1 cellular context compared by ENCODE assay signal in the genomic region with DNA sequence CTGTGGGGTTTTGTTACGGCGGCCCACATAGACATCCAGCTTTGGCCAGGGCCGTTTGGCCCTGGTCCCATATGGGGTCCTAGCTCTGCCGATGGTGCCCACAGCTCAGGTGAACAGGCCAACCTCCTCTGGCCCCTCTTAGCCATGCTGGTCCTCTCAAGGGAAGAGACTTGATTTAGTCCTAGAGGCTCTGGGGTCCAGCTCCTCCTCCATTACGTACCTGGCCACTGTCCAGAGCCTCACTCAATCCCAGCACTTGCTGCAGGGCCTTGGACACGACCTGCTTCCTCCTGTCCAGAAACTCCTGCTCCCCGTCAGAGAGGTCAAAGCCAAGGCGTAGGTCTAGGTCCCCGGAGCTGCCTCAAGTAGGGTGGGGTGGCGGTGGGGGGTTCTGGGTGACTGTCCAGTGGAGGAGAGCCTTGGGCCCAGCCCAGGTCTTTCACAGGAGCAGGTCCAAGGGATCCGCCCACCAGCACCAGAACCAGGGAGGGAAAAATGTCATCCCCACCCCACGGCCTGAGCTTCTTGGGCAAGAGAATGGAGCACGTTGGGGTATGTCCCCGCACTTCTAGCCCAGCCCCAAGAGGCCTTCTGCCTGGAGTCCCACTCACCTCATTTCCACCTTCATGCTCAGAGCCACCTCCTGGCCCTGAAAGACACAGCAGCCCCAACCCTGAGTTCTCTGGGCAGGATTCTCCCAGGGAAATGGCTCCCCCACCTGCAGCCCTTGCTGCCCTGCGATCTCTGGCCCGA.
TF ChIP-seq lines count a peak whose summit lies in the region.

No MANE protein-coding gene starts in this region.

TF ChIP-seq in HepG2, 621 proteins besides CTCF, POLR2A, EP300 and RAD21:
- TF ChIP-seq ZNF605 (CRISPR knock-in tag; IDR thresholded peaks at IDR 0.05): 0 out of 2 replicates have a peak, but pooled peaks have one; percentile 24
- TF ChIP-seq CENPX (CRISPR knock-in tag; IDR thresholded peaks at IDR 0.05): no peak
- TF ChIP-seq, protein P1, sequence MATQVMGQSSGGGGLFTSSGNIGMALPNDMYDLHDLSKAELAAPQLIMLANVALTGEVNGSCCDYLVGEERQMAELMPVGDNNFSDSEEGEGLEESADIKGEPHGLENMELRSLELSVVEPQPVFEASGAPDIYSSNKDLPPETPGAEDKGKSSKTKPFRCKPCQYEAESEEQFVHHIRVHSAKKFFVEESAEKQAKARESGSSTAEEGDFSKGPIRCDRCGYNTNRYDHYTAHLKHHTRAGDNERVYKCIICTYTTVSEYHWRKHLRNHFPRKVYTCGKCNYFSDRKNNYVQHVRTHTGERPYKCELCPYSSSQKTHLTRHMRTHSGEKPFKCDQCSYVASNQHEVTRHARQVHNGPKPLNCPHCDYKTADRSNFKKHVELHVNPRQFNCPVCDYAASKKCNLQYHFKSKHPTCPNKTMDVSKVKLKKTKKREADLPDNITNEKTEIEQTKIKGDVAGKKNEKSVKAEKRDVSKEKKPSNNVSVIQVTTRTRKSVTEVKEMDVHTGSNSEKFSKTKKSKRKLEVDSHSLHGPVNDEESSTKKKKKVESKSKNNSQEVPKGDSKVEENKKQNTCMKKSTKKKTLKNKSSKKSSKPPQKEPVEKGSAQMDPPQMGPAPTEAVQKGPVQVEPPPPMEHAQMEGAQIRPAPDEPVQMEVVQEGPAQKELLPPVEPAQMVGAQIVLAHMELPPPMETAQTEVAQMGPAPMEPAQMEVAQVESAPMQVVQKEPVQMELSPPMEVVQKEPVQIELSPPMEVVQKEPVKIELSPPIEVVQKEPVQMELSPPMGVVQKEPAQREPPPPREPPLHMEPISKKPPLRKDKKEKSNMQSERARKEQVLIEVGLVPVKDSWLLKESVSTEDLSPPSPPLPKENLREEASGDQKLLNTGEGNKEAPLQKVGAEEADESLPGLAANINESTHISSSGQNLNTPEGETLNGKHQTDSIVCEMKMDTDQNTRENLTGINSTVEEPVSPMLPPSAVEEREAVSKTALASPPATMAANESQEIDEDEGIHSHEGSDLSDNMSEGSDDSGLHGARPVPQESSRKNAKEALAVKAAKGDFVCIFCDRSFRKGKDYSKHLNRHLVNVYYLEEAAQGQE (IDR thresholded peaks at IDR 0.05; ENCODE audit: borderline replicate concordance in 1 of 2, low read depth in 1 of 2, low read length in 2 of 2): no peak
- TF ChIP-seq, protein P2, sequence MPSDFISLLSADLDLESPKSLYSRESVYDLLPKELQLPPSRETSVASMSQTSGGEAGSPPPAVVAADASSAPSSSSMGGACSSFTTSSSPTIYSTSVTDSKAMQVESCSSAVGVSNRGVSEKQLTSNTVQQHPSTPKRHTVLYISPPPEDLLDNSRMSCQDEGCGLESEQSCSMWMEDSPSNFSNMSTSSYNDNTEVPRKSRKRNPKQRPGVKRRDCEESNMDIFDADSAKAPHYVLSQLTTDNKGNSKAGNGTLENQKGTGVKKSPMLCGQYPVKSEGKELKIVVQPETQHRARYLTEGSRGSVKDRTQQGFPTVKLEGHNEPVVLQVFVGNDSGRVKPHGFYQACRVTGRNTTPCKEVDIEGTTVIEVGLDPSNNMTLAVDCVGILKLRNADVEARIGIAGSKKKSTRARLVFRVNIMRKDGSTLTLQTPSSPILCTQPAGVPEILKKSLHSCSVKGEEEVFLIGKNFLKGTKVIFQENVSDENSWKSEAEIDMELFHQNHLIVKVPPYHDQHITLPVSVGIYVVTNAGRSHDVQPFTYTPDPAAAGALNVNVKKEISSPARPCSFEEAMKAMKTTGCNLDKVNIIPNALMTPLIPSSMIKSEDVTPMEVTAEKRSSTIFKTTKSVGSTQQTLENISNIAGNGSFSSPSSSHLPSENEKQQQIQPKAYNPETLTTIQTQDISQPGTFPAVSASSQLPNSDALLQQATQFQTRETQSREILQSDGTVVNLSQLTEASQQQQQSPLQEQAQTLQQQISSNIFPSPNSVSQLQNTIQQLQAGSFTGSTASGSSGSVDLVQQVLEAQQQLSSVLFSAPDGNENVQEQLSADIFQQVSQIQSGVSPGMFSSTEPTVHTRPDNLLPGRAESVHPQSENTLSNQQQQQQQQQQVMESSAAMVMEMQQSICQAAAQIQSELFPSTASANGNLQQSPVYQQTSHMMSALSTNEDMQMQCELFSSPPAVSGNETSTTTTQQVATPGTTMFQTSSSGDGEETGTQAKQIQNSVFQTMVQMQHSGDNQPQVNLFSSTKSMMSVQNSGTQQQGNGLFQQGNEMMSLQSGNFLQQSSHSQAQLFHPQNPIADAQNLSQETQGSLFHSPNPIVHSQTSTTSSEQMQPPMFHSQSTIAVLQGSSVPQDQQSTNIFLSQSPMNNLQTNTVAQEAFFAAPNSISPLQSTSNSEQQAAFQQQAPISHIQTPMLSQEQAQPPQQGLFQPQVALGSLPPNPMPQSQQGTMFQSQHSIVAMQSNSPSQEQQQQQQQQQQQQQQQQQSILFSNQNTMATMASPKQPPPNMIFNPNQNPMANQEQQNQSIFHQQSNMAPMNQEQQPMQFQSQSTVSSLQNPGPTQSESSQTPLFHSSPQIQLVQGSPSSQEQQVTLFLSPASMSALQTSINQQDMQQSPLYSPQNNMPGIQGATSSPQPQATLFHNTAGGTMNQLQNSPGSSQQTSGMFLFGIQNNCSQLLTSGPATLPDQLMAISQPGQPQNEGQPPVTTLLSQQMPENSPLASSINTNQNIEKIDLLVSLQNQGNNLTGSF (CRISPR knock-in tag; IDR thresholded peaks at IDR 0.05): no peak
- TF ChIP-seq ZNF337 (CRISPR knock-in tag; IDR thresholded peaks at IDR 0.05; ENCODE audit: borderline replicate concordance, low read depth): no peak
- TF ChIP-seq STAG1 (CRISPR knock-in tag; IDR thresholded peaks at IDR 0.05): peak; percentile 27; the same call in 1 of the 2 replicates
- no peak for TF ChIP-seq SCMH1 (CRISPR knock-in tag; IDR thresholded peaks at IDR 0.05; ENCODE audit: borderline replicate concordance)
- no peak for TF ChIP-seq FOXK2 (IDR thresholded peaks at IDR 0.05)
- peak; percentile 20; the same call in 1 of the 2 replicates for TF ChIP-seq HNF4A (CRISPR knock-in tag; IDR thresholded peaks at IDR 0.05)
- no peak for TF ChIP-seq MYNN (CRISPR knock-in tag; IDR thresholded peaks at IDR 0.05; ENCODE audit: low read depth)
